Comparison of ENCODE assay signal across 9 cellular contexts in the genomic region with DNA sequence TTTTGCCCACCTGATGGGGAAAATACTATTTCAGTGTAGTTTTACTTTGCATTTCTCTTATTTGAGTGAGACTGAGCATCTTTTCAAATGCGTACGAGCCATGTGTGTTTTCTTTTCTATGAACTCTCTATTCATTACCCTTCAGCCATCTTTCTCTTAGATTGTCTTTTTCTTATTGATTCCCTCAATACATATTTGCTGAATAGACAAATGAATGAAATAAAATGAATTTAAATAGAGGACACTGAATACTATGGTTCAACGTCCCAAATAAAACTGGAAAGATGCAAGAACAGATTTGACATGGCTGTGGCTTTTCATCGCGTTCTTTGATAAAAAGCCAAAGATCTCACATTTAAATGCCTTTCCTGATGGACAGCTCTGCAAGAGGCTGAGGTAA. TPM values are rescaled to one million over a fixed set of nuclear protein-coding genes. Genes with fewer than 3 reads are reported as not detected.
"Had no signal": no experiment of that assay in that cellular context is flagged by ENCODE, and none has a peak within 500 bp of the region (broad histone marks: within the 10 kb centered on the region; RNA-seq: fewer than 3 reads in every experiment).

No MANE protein-coding gene starts in this region.

- H3K9ac ChIP-seq: KMS-11 had no signal

- H3K4me2 ChIP-seq: KMS-11 had no signal

- FAIRE-seq: HTR-8/SVneo had no signal

- DNase-seq: Karpas-422, KBM-7, KG1 had no signal

- H3K27ac ChIP-seq: HL-60, KMS-11 had no signal

RNA-seq across cellular contexts. Expression of a gene that starts 34.6 kb away (rescaled TPM):
- total RNA-seq: HT-29, HT1080 had no signal
- polyA plus RNA-seq: IgD-negative memory B cell had no signal
